In the genomic region with DNA sequence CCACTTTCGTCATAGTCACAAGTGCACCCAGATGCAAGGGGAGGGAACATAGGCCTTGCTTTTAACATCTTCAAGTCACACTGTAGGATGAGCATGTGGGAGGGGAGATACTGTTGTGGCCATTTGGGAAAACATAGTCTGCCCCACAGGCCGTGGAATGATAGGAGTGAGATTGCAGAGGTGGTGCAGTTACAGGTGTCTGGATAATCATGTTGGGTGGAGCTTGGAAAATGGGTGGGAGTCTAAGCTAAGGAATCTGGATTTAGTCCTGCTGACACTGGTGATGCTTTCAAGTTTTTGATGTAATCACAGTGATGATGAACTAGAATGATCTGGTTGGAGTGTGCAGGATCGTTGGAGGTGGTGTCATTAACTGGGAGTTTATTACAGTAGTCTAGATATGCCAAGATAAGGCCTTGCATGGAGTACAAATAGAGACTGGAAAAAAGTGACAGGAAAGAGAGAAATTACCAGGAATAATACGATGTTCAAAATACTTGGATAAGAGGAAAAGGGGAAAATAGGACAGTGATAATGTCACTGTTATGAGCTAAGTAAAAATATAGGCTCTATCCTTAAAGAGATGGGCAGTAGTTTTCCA, we compare ENCODE assay signal across 33 cellular contexts.
"Had no signal": no experiment of that assay in that cellular context is flagged by ENCODE, and none has a peak within 500 bp of the region (broad histone marks: within the 10 kb centered on the region; RNA-seq: fewer than 3 reads in every experiment).

No MANE protein-coding gene starts in this region.

- H3K4me1 ChIP-seq: SJCRH30 had no signal

- H3K36me3 ChIP-seq: brain microvascular endothelial cell, SJCRH30, WERI-Rb-1 had no signal

- DNase-seq: activated CD4-positive, alpha-beta T cell treated with anti-CD3 and anti-CD28 coated beads for 1 hour; activated CD4-positive, alpha-beta T cell treated with anti-CD3 and anti-CD28 coated beads for 48 hours; activated CD4-positive, CD25-positive, alpha-beta regulatory T cell; activated CD8-positive, alpha-beta T cell treated with anti-CD3 and anti-CD28 coated beads for 36 hours; activated effector memory CD4-positive, alpha-beta T cell treated with anti-CD3 and anti-CD28 coated beads, Interleukin-2, amount 50 U/mL, for 16 hours; activated naive CD4-positive, alpha-beta T cell; activated naive CD4-positive, alpha-beta T cell treated with anti-CD3 and anti-CD28 coated beads, Interleukin-2, amount 50 U/mL, for 16 hours; activated naive CD8-positive, alpha-beta T cell treated with anti-CD3 and anti-CD28 coated beads for 36 hours; activated T-cell treated with anti-CD3 and anti-CD28 coated beads, Interleukin-2, amount 50 U/mL, for 1 hour; activated T-cell treated with anti-CD3 and anti-CD28 coated beads, Interleukin-2, amount 50 U/mL, for 72 hours; amniotic stem cell; aorta; brain microvascular endothelial cell; central memory CD4-positive, alpha-beta T cell; Kasumi-1; KG1; MM.1S; MV-4-11; NCI-H1092; NCI-H1417 treated with DMSO at 0.1 percent for 48 hours; NCI-H187 treated with DMSO at 0.1 percent for 48 hours; NCI-H2081 treated with DMSO at 0.1 percent for 48 hours; NCI-H510A; NCI-H774; SHP77; SJCRH30; SW 1271; T-helper 1 cell; T-helper 2 cell; T-helper 9 cell; WERI-Rb-1 had no signal

- H3K4me3 ChIP-seq: SJCRH30 had no signal

- ATAC-seq: activated CD8-positive, alpha-beta T cell treated with anti-CD3 and anti-CD28 coated beads for 36 hours; activated T-cell treated with anti-CD3 and anti-CD28 coated beads, Interleukin-2, amount 50 U/mL, for 72 hours; activated T-helper 17 cell treated with anti-CD3 and anti-CD28 coated beads, Interleukin-2, amount 50 U/mL, for 72 hours; Panc1 had no signal

- H3K9me3 ChIP-seq: SJCRH30 had no signal

- H3K27ac ChIP-seq: brain microvascular endothelial cell, SJCRH30, WERI-Rb-1 had no signal
